In genomic region chr16:87697256-87697655, GRCh38 we compare ENCODE assay signal across 17 cellular contexts.
DNase-seq lines count a peak whose midpoint lies in the region; ATAC-seq and TF ChIP-seq lines count a peak whose summit lies in the region.
"Had no signal": no experiment of that assay in that cellular context is flagged by ENCODE, and none has a peak within 500 bp of the region (broad histone marks: within the 10 kb centered on the region; RNA-seq: fewer than 3 reads in every experiment).

No MANE protein-coding gene starts in this region.

- H3K27ac Mint-ChIP-seq in stimulated activated naive CD8-positive, alpha-beta T cell treated with anti-CD3 and anti-CD28 coated beads, Interleukin-15, Interleukin-2, amounts not matched to agents 100 ng/mL and 50 ng/mL, for 24 hours, result peak overlapping the region; percentile 48
- peak overlapping the region; percentile 78 for H3K27ac Mint-ChIP-seq in T-helper 17 cell
- peak overlapping the region in 5 of 9 donors; percentile 22 to 83 (median 56) for H3K27ac Mint-ChIP-seq in naive thymus-derived CD4-positive, alpha-beta T cell
- H3K27ac Mint-ChIP-seq in activated CD8-positive, alpha-beta T cell treated with anti-CD3 and anti-CD28 coated beads for 36 hours, result no peak overlapping the region

- peaks cover 0 to 19% (median 0%) of the 10 kb centered on the region in 3 experiments for H3K36me3 ChIP-seq in naive thymus-derived CD4-positive, alpha-beta T cell (ENCODE audit: control insufficient read depth in 2 of 3, insufficient read depth in 3 of 3, low read length in 3 of 3)

- H3K4me3 Mint-ChIP-seq in stimulated activated naive CD8-positive, alpha-beta T cell treated with anti-CD3 and anti-CD28 coated beads, Interleukin-15, Interleukin-2, amounts not matched to agents 100 ng/mL and 50 ng/mL, for 24 hours, result no peak overlapping the region
- H3K4me3 Mint-ChIP-seq in T-helper 17 cell, result no peak overlapping the region
- no peak overlapping the region for H3K4me3 Mint-ChIP-seq in naive thymus-derived CD4-positive, alpha-beta T cell
- no peak overlapping the region for H3K4me3 Mint-ChIP-seq in activated CD8-positive, alpha-beta T cell treated with anti-CD3 and anti-CD28 coated beads for 36 hours
- H3K4me3 Mint-ChIP-seq: H9 had no signal

- intact Hi-C loops in naive thymus-derived CD4-positive, alpha-beta T cell (cut with micrococcal nuclease), result no loop called here
- intact Hi-C loops in activated CD8-positive, alpha-beta T cell treated with anti-CD3 and anti-CD28 coated beads for 36 hours (cut with micrococcal nuclease), result no loop called here

- H3K4me1 ChIP-seq in naive thymus-derived CD4-positive, alpha-beta T cell (ENCODE audit: control insufficient read depth in 2 of 2, insufficient read depth in 2 of 2, low read length in 2 of 2), result peaks cover 9 to 16% of the 10 kb centered on the region in 2 donors
- H3K4me1 ChIP-seq: BE2C, SJSA1 had no signal

- no peak overlapping the region for H3K27ac ChIP-seq in naive thymus-derived CD4-positive, alpha-beta T cell (ENCODE audit: low read depth, low read length)
- H3K27ac ChIP-seq: SJSA1 had no signal

- no peak overlapping the region for H3K4me3 ChIP-seq in naive thymus-derived CD4-positive, alpha-beta T cell (ENCODE audit: low read length)
- H3K4me3 ChIP-seq: SJSA1 had no signal

- no peak for ATAC-seq in stimulated activated naive CD8-positive, alpha-beta T cell treated with anti-CD3 and anti-CD28 coated beads, Interleukin-15, Interleukin-2, amounts not matched to agents 100 U/mL and 50 U/mL, for 24 hours
- no peak for ATAC-seq in T-helper 17 cell
- ATAC-seq in naive thymus-derived CD4-positive, alpha-beta T cell, result no peak
- ATAC-seq in HG02884 (IDR thresholded peaks at IDR 0.05; ENCODE audit: unreplicated experiment), result no peak
- ATAC-seq in activated CD8-positive, alpha-beta T cell treated with anti-CD3 and anti-CD28 coated beads for 36 hours, result no peak

- no peaks in the 10 kb centered on the region for H3K9me3 ChIP-seq in T-helper 17 cell (ENCODE audit: control insufficient read depth, low read length, poor library complexity, severe bottlenecking)
- H3K9me3 ChIP-seq in naive thymus-derived CD4-positive, alpha-beta T cell (ENCODE audit: control insufficient read depth in 2 of 3, low read length in 3 of 3), result no peaks in the 10 kb centered on the region
- H3K9me3 ChIP-seq: BE2C, SJSA1 had no signal

- H3K4me1 Mint-ChIP-seq in stimulated activated naive CD8-positive, alpha-beta T cell treated with anti-CD3 and anti-CD28 coated beads, Interleukin-15, Interleukin-2, amounts not matched to agents 100 ng/mL and 50 ng/mL, for 24 hours (ENCODE audit: low read depth), result peaks cover 26% of the 10 kb centered on the region
- H3K4me1 Mint-ChIP-seq in T-helper 17 cell, result peaks cover 21% of the 10 kb centered on the region
- peaks cover 9 to 34% (median 27%) of the 10 kb centered on the region in 7 donors for H3K4me1 Mint-ChIP-seq in naive thymus-derived CD4-positive, alpha-beta T cell
- peaks cover 21% of the 10 kb centered on the region for H3K4me1 Mint-ChIP-seq in activated CD8-positive, alpha-beta T cell treated with anti-CD3 and anti-CD28 coated beads for 36 hours (ENCODE audit: low read depth)
- H3K4me1 Mint-ChIP-seq: H9 had no signal

- peaks cover 23% of the 10 kb centered on the region for H3K36me3 Mint-ChIP-seq in stimulated activated naive CD8-positive, alpha-beta T cell treated with anti-CD3 and anti-CD28 coated beads, Interleukin-15, Interleukin-2, amounts not matched to agents 100 ng/mL and 50 ng/mL, for 24 hours (ENCODE audit: low read depth)
- H3K36me3 Mint-ChIP-seq in T-helper 17 cell (ENCODE audit: low read depth), result no peaks in the 10 kb centered on the region
- peaks cover 0 to 5% (median 2%) of the 10 kb centered on the region in 5 donors for H3K36me3 Mint-ChIP-seq in naive thymus-derived CD4-positive, alpha-beta T cell
- H3K36me3 Mint-ChIP-seq in activated CD8-positive, alpha-beta T cell treated with anti-CD3 and anti-CD28 coated beads for 36 hours (ENCODE audit: low read depth), result peaks cover 10% of the 10 kb centered on the region

- CTCF ChIA-PET in naive thymus-derived CD4-positive, alpha-beta T cell (lab: Charles Lee), result no interaction called here
- CTCF ChIA-PET in activated CD8-positive, alpha-beta T cell treated with anti-CD3 and anti-CD28 coated beads for 36 hours (lab: Charles Lee), result no interaction called here

- POLR2A ChIA-PET in naive thymus-derived CD4-positive, alpha-beta T cell (lab: Charles Lee), result no interaction called here
- POLR2A ChIA-PET in activated CD8-positive, alpha-beta T cell treated with anti-CD3 and anti-CD28 coated beads for 36 hours (lab: Charles Lee), result no interaction called here

- TF ChIP-seq CTCF in activated CD8-positive, alpha-beta T cell treated with anti-CD3 and anti-CD28 coated beads for 36 hours (IDR thresholded peaks at IDR 0.05), result no peak

- H3K9me3 Mint-ChIP-seq in stimulated activated naive CD8-positive, alpha-beta T cell treated with anti-CD3 and anti-CD28 coated beads, Interleukin-15, Interleukin-2, amounts not matched to agents 100 ng/mL and 50 ng/mL, for 24 hours, result no peaks in the 10 kb centered on the region
- H3K9me3 Mint-ChIP-seq in naive thymus-derived CD4-positive, alpha-beta T cell, result no peaks in the 10 kb centered on the region
- H3K9me3 Mint-ChIP-seq in activated CD8-positive, alpha-beta T cell treated with anti-CD3 and anti-CD28 coated beads for 36 hours, result no peaks in the 10 kb centered on the region
- H3K9me3 Mint-ChIP-seq: H9 had no signal

- DNase-seq in stimulated activated naive CD8-positive, alpha-beta T cell treated with anti-CD3 and anti-CD28 coated beads, Interleukin-15, Interleukin-2, amounts not matched to agents 100 U/mL and 50 U/mL, for 24 hours, result no peak
- DNase-seq in T-helper 17 cell, result no peak
- no peak for DNase-seq in naive thymus-derived CD4-positive, alpha-beta T cell
- no peak for DNase-seq in NCI-H2081 (lab: John Stamatoyannopoulos, UW)
- no peak for DNase-seq in activated CD8-positive, alpha-beta T cell treated with anti-CD3 and anti-CD28 coated beads for 36 hours
- DNase-seq: BE2C, DMS79 treated with DMSO at 0.1 percent for 48 hours, H9, KBM-7, MV-4-11, NCI-H1436, NCI-H2029, NCI-H2171 treated with DMSO at 0.1 percent for 48 hours, NCI-H748 treated with DMSO at 0.1 percent for 48 hours had no signal

- no peaks in the 10 kb centered on the region for H3K27me3 Mint-ChIP-seq in stimulated activated naive CD8-positive, alpha-beta T cell treated with anti-CD3 and anti-CD28 coated beads, Interleukin-15, Interleukin-2, amounts not matched to agents 100 ng/mL and 50 ng/mL, for 24 hours
- H3K27me3 Mint-ChIP-seq in T-helper 17 cell, result no peaks in the 10 kb centered on the region
- H3K27me3 Mint-ChIP-seq in naive thymus-derived CD4-positive, alpha-beta T cell, result no peaks in the 10 kb centered on the region
- H3K27me3 Mint-ChIP-seq in activated CD8-positive, alpha-beta T cell treated with anti-CD3 and anti-CD28 coated beads for 36 hours, result no peaks in the 10 kb centered on the region

- H3K27me3 ChIP-seq in naive thymus-derived CD4-positive, alpha-beta T cell (ENCODE audit: control insufficient read depth in 2 of 2, insufficient read depth in 2 of 2, low read length in 2 of 2), result no peaks in the 10 kb centered on the region
- H3K27me3 ChIP-seq: BE2C had no signal
